30 cellular contexts compared by ENCODE assay signal in genomic region chr12:98320026-98320425, GRCh38.
"Had no signal": no experiment of that assay in that cellular context is flagged by ENCODE, and none has a peak within 500 bp of the region (broad histone marks: within the 10 kb centered on the region; RNA-seq: fewer than 3 reads in every experiment).

No MANE protein-coding gene starts in this region.

- H3K9me3 ChIP-seq: left lung, lower lobe of right lung, stomach had no signal

- H3K27ac ChIP-seq: foreskin keratinocyte, heart left ventricle, left lung, lower lobe of right lung, stomach, WERI-Rb-1 had no signal

- H3K27me3 ChIP-seq: heart left ventricle, left lung, stomach had no signal

- DNase-seq: activated CD4-positive, alpha-beta memory T cell treated with anti-CD3 and anti-CD28 coated beads for 36 hours; activated CD4-positive, alpha-beta T cell treated with anti-CD3 and anti-CD28 coated beads for 48 hours; activated CD8-positive, alpha-beta memory T cell treated with anti-CD3 and anti-CD28 coated beads, Interleukin-2, amount 50 U/mL, for 4 hours; activated gamma-delta T cell treated with Interleukin-2 at 50 U/mL for 16 hours; activated naive CD4-positive, alpha-beta T cell treated with anti-CD3 and anti-CD28 coated beads, Interleukin-2, amount 50 U/mL, for 16 hours; activated T-cell treated with anti-CD3 and anti-CD28 coated beads, Interleukin-2, amount 50 U/mL, for 1 hour; amniotic stem cell; cortex of kidney; effector memory CD8-positive, alpha-beta T cell; foreskin keratinocyte; heart left ventricle; hypothalamus; immature natural killer cell; kidney glomerular epithelial cell; left lung; lower lobe of right lung; mesenchymal stem cell; naive thymus-derived CD8-positive, alpha-beta T cell; right cardiac atrium; stimulated activated CD4-positive, alpha-beta T cell treated with anti-CD3 and anti-CD28 coated beads, Interleukin-15, amount 100 ng/mL, for 24 hours; stimulated activated CD4-positive, alpha-beta T cell treated with anti-CD3 and anti-CD28 coated beads, Interleukin-2, amount 100 ng/mL, for 24 hours; stimulated activated naive B cell treated with anti-CD40 and anti-IgM and Interleukin-4, amounts not matched to agents 10 μg/mL and 1 μg/mL and 100 μg/mL, for 72 hours; stomach; SW 1271; T1000; trophoblast cell; WERI-Rb-1 had no signal

- H3K4me3 ChIP-seq: heart left ventricle, left lung, lower lobe of right lung, stomach had no signal

- H3K36me3 Mint-ChIP-seq: activated CD4-positive, alpha-beta memory T cell treated with anti-CD3 and anti-CD28 coated beads for 36 hours; brain; immature natural killer cell; naive thymus-derived CD8-positive, alpha-beta T cell; stimulated activated naive B cell treated with anti-CD40 and anti-IgM and Interleukin-4, amounts not matched to agents 10 μg/mL and 1 μg/mL and 100 μg/mL, for 72 hours had no signal

- ATAC-seq: activated CD4-positive, CD25-positive, alpha-beta regulatory T cell treated with anti-CD3 and anti-CD28 coated beads, Interleukin-2, amount 50 U/mL, for 24 hours; effector memory CD8-positive, alpha-beta T cell; foreskin keratinocyte; heart left ventricle; lower lobe of right lung; naive thymus-derived CD8-positive, alpha-beta T cell; right cardiac atrium; stimulated activated naive B cell treated with anti-CD40 and anti-IgM and Interleukin-4, amounts not matched to agents 10 μg/mL and 1 μg/mL and 100 μg/mL, for 72 hours had no signal

- H3K4me1 Mint-ChIP-seq: brain; immature natural killer cell; naive thymus-derived CD8-positive, alpha-beta T cell; stimulated activated naive B cell treated with anti-CD40 and anti-IgM and Interleukin-4, amounts not matched to agents 10 μg/mL and 1 μg/mL and 100 μg/mL, for 72 hours had no signal

- H3K4me3 Mint-ChIP-seq: activated CD4-positive, alpha-beta memory T cell treated with anti-CD3 and anti-CD28 coated beads for 36 hours; brain; effector memory CD8-positive, alpha-beta T cell; immature natural killer cell; naive thymus-derived CD8-positive, alpha-beta T cell; stimulated activated naive B cell treated with anti-CD40 and anti-IgM and Interleukin-4, amounts not matched to agents 10 μg/mL and 1 μg/mL and 100 μg/mL, for 72 hours; T-helper 1 cell treated with Interleukin-12 subunit alpha and Interleukin-12 subunit beta and Interleukin-4 antibody, amounts not matched to agents 30 μg/mL and 1 μg/mL, for 36 hours had no signal

- H3K27me3 Mint-ChIP-seq: activated CD4-positive, alpha-beta memory T cell treated with anti-CD3 and anti-CD28 coated beads for 36 hours; brain had no signal

- H3K9me3 Mint-ChIP-seq: activated CD4-positive, alpha-beta memory T cell treated with anti-CD3 and anti-CD28 coated beads for 36 hours; effector memory CD8-positive, alpha-beta T cell; T-helper 1 cell treated with Interleukin-12 subunit alpha and Interleukin-12 subunit beta and Interleukin-4 antibody, amounts not matched to agents 30 μg/mL and 1 μg/mL, for 36 hours had no signal

- H3K27ac Mint-ChIP-seq: activated CD4-positive, alpha-beta memory T cell treated with anti-CD3 and anti-CD28 coated beads for 36 hours; brain; effector memory CD8-positive, alpha-beta T cell; immature natural killer cell; naive thymus-derived CD8-positive, alpha-beta T cell; stimulated activated naive B cell treated with anti-CD40 and anti-IgM and Interleukin-4, amounts not matched to agents 10 μg/mL and 1 μg/mL and 100 μg/mL, for 72 hours; T-helper 1 cell treated with Interleukin-12 subunit alpha and Interleukin-12 subunit beta and Interleukin-4 antibody, amounts not matched to agents 30 μg/mL and 1 μg/mL, for 36 hours had no signal

- H3K36me3 ChIP-seq: heart left ventricle, left lung, lower lobe of right lung, stomach, WERI-Rb-1 had no signal

- H3K4me1 ChIP-seq: foreskin keratinocyte, heart left ventricle, left lung, lower lobe of right lung had no signal
